8 cellular contexts compared by ENCODE assay signal in genomic region chr21:46228345-46229051, GRCh38. TPM values are rescaled to one million over a fixed set of nuclear protein-coding genes. Genes with fewer than 3 reads are reported as not detected.
DNase-seq lines count a peak whose midpoint lies in the region; ATAC-seq, FAIRE-seq and TF ChIP-seq lines count a peak whose summit lies in the region.

Gene LSS (minus strand): TSS chr21:46228774. CDS start chr21:46228745, 29 bp downstream.

- peak; percentile 99 for DNase-seq in D341Med (ENCODE audit: low spot score)
- peak; percentile 97 for DNase-seq in IMR-90
- DNase-seq in OCI-LY7 (ENCODE audit: low spot score) = peak; percentile 98
- DNase-seq in activated T-cell treated with anti-CD3 and anti-CD28 coated beads for 1 hour (ENCODE audit: low read depth) = peak; percentile 98
- peak; percentile 96 for DNase-seq in endothelial cell of umbilical vein (ENCODE audit: low read depth, low spot score)
- peak; percentile 95 for DNase-seq in midbrain (lab: John Stamatoyannopoulos, UW)
- peak; percentile 97 to 98 for DNase-seq in stimulated activated CD8-positive, alpha-beta memory T cell treated with anti-CD3 and anti-CD28 coated beads, Interleukin-15, amount 100 ng/mL, for 48 hours (ENCODE audit: low read depth in 2 of 2)

- H3K9me1 ChIP-seq in IMR-90 (ENCODE audit: insufficient read depth, low read length) = peaks cover 13% of the 10 kb centered on the region
- H3K9me1 ChIP-seq in endothelial cell of umbilical vein (replicated peaks; ENCODE audit: control insufficient read depth, extremely low read depth, insufficient read depth, low read length) = no peaks in the 10 kb centered on the region

- peaks cover 13% of the 10 kb centered on the region for H3K4me1 ChIP-seq in IMR-90 (ENCODE audit: control insufficient read depth, insufficient read depth, low read length)
- peaks cover 29% of the 10 kb centered on the region for H3K4me1 ChIP-seq in OCI-LY7 (ENCODE audit: insufficient read depth, low read length, poor library complexity, severe bottlenecking)
- peaks cover 22% of the 10 kb centered on the region for H3K4me1 ChIP-seq in endothelial cell of umbilical vein (ENCODE audit: control insufficient read depth, extremely low read depth, insufficient read depth, low read length)

- H4K91ac ChIP-seq in IMR-90 (ENCODE audit: insufficient read depth, low read depth, low read length) = peak within 1 kb of the TSS; percentile 31; the same call in 1 of the 2 replicates

- H4K20me1 ChIP-seq in IMR-90 (ENCODE audit: insufficient read depth, low read length) (peaks cover 19% of the 10 kb centered on the region; the same call in 1 of the 2 replicates), OCI-LY7 (ENCODE audit: insufficient read depth, low read length) (0 out of 2 replicates have a peak, but pooled peaks cover 11% of the 10 kb centered on the region), endothelial cell of umbilical vein (replicated peaks; ENCODE audit: control insufficient read depth, extremely low read depth, insufficient read depth, low read length) (no peaks in the 10 kb centered on the region)

- dilution Hi-C loops in IMR-90 (cut with HindIII; ENCODE audit: low sequenced_read_pairs, unreplicated experiment) (no loop called here), endothelial cell of umbilical vein (cut with MboI; ENCODE audit: extremely low pct_ligation_motif_present, low sequenced_read_pairs) (no loop called here)

- H3K4me3 ChIP-seq in IMR-90 (ENCODE audit: insufficient read depth, low read depth, low read length) = peak within 1 kb of the TSS; percentile 98
- H3K4me3 ChIP-seq in OCI-LY7 (ENCODE audit: low read depth, low read length, poor library complexity, severe bottlenecking) = peak within 1 kb of the TSS; percentile 99
- H3K4me3 ChIP-seq in endothelial cell of umbilical vein (replicated peaks in 1 of 3; ENCODE audit: insufficient read depth in 1 of 3, low read depth in 1 of 3, low read length in 3 of 3) = peak within 1 kb of the TSS; percentile 73 to 90 (median 81)

- no peaks in the 10 kb centered on the region for H3K9me3 ChIP-seq in IMR-90 (ENCODE audit: control insufficient read depth, insufficient read depth, low read length)
- no peaks in the 10 kb centered on the region for H3K9me3 ChIP-seq in OCI-LY7 (ENCODE audit: low read length)
- no peaks in the 10 kb centered on the region for H3K9me3 ChIP-seq in endothelial cell of umbilical vein (replicated peaks; ENCODE audit: control insufficient read depth, insufficient read depth, low read length)

- intact Hi-C loops in IMR-90 (cut with micrococcal nuclease) (loop anchor here (1.0 kb wide), 1 partner anchor 85 kb away; no protein-coding TSS in a partner anchor), OCI-LY7 (cut with micrococcal nuclease; ENCODE audit: unreplicated experiment) (loop anchor here (1.0 to 5.0 kb wide), 3 partner anchors 59 to 230 kb away; partner anchors contain the start of genes C21orf58, DIP2A, MCM3AP and YBEY), endothelial cell of umbilical vein (cut with micrococcal nuclease) (loop anchor here (2.0 to 5.0 kb wide), 4 partner anchors 56 to 256 kb away; partner anchors contain the start of genes MCM3AP and PCNT)

- H3K79me2 ChIP-seq in OCI-LY7 (ENCODE audit: insufficient read depth, low read depth, low read length) (peaks cover 35% of the 10 kb centered on the region; the same call in 1 of the 2 replicates), endothelial cell of umbilical vein (ENCODE audit: control insufficient read depth, insufficient read depth, low read length) (peaks cover 36% of the 10 kb centered on the region)

- peak within 1 kb of the TSS; percentile 95 for H2AFZ ChIP-seq in IMR-90 (replicated peaks; ENCODE audit: low read length, poor library complexity)
- peak within 1 kb of the TSS; percentile 67; the same call in 1 of the 2 replicates for H2AFZ ChIP-seq in OCI-LY7 (ENCODE audit: low read length)
- peak within 1 kb of the TSS; percentile 84 for H2AFZ ChIP-seq in endothelial cell of umbilical vein (ENCODE audit: low read depth, low read length)

- H3K79me1 ChIP-seq in IMR-90 (ENCODE audit: low read depth in 1 of 2, low read length in 2 of 2) = peaks cover 9 to 50% of the 10 kb centered on the region in 2 experiments; a peak in 3 of 4 replicates

- H4K5ac ChIP-seq in IMR-90 (ENCODE audit: low read depth, low read length) = peak within 1 kb of the TSS; percentile 51; the same call in 1 of the 2 replicates

- peak; percentile 95 for FAIRE-seq in endothelial cell of umbilical vein (lab: Jason Lieb, UNC)

- peak within 1 kb of the TSS; percentile 89 for H3K4ac ChIP-seq in IMR-90 (ENCODE audit: low read depth, low read length)

- CTCF ChIA-PET in IMR-90 (lab: Yijun Ruan, JAX) = interaction anchor here (0.5 to 1.1 kb wide), 2 partner anchors 25 to 582 kb away, joined by 3 to 4 read pairs; no protein-coding TSS in a partner anchor
- CTCF ChIA-PET in OCI-LY7 (lab: Charles Lee; ENCODE audit: unreplicated experiment) = no interaction called here
- CTCF ChIA-PET in endothelial cell of umbilical vein (lab: Charles Lee) = interaction anchor here (1.5 to 2.2 kb wide), 2 partner anchors 75 to 85 kb away, joined by 5 to 12 read pairs; no protein-coding TSS in a partner anchor

- peak within 1 kb of the TSS; percentile 71 for H3K14ac ChIP-seq in IMR-90 (replicated peaks; ENCODE audit: low read depth, low read length)

- no peak for TF ChIP-seq RAD21 in IMR-90 (IDR thresholded peaks at IDR 0.05; ENCODE audit: low read length)

- 0% methylated on average over 25 of the region's 77 CpGs; no CpG with 5 or more reads in 1 of the 2 experiments for WGBS in IMR-90 (ENCODE audit: extremely low coverage in 2 of 2, insufficient read length in 1 of 2), 2 experiments

- H3K56ac ChIP-seq in IMR-90 (ENCODE audit: extremely low read depth, insufficient read depth, low read length) = no peak within 1 kb of the TSS; the same call in 1 of the 2 replicates

- peak within 1 kb of the TSS; percentile 97 for H3K4me2 ChIP-seq in IMR-90 (ENCODE audit: low read depth, low read length)
- H3K4me2 ChIP-seq in OCI-LY7 (ENCODE audit: low read length) = peak within 1 kb of the TSS; percentile 98
- peak within 1 kb of the TSS; percentile 78 for H3K4me2 ChIP-seq in endothelial cell of umbilical vein (ENCODE audit: insufficient read depth, low read length)

- no peak for TF ChIP-seq CTCF in IMR-90 (conservative IDR thresholded peaks at IDR 0.05; ENCODE audit: low read depth, low read length)
- TF ChIP-seq CTCF in OCI-LY7 (conservative IDR thresholded peaks at IDR 0.05; ENCODE audit: low read length) = no peak
- TF ChIP-seq CTCF in endothelial cell of umbilical vein (IDR thresholded peaks at IDR 0.05; ENCODE audit: extremely low read depth in 1 of 2, insufficient read depth in 1 of 2, low read depth in 1 of 2, low read length in 2 of 2) = no peak

- H3K36me3 ChIP-seq in IMR-90 (ENCODE audit: control insufficient read depth, insufficient read depth, low read length) = peaks cover 11% of the 10 kb centered on the region
- H3K36me3 ChIP-seq in OCI-LY7 (ENCODE audit: insufficient read depth, low read length) = peaks cover 34% of the 10 kb centered on the region
- peaks cover 0 to 3% of the 10 kb centered on the region in 2 experiments for H3K36me3 ChIP-seq in endothelial cell of umbilical vein (ENCODE audit: control insufficient read depth in 2 of 2, extremely low read depth in 1 of 2, insufficient read depth in 2 of 2, low read length in 2 of 2)

- H3K23ac ChIP-seq in IMR-90 (ENCODE audit: low read depth, low read length) = peak within 1 kb of the TSS; percentile 67

- H2AK5ac ChIP-seq in IMR-90 (ENCODE audit: low read depth, low read length) = peak within 1 kb of the TSS; percentile 70; the same call in 1 of the 2 replicates

- no peaks in the 10 kb centered on the region for H3K27me3 ChIP-seq in IMR-90 (ENCODE audit: control insufficient read depth, insufficient read depth, low read length)
- no peaks in the 10 kb centered on the region for H3K27me3 ChIP-seq in endothelial cell of umbilical vein (ENCODE audit: control insufficient read depth in 2 of 2, insufficient read depth in 2 of 2, low read length in 2 of 2)

- POLR2A ChIA-PET in IMR-90 (lab: Charles Lee; ENCODE audit: unreplicated experiment) = no interaction called here
- POLR2A ChIA-PET in OCI-LY7 (lab: Charles Lee) = interaction anchor here (1.3 kb wide), 1 partner anchor 97 kb away, joined by 3 read pairs; no protein-coding TSS in a partner anchor
- POLR2A ChIA-PET in endothelial cell of umbilical vein (lab: Charles Lee) = no interaction called here

- peak within 1 kb of the TSS; percentile 51 for H2BK5ac ChIP-seq in IMR-90 (ENCODE audit: low read depth, low read length, poor library complexity, severe bottlenecking)

- no peak within 1 kb of the TSS for H2BK15ac ChIP-seq in IMR-90 (ENCODE audit: low read depth, low read length)

- no peaks in the 10 kb centered on the region for H3K9me2 ChIP-seq in OCI-LY7 (ENCODE audit: insufficient read depth, low read length)

- H2AK9ac ChIP-seq in IMR-90 (replicated peaks; ENCODE audit: low read depth, low read length, poor library complexity) = peak within 1 kb of the TSS; percentile 93

- H3K9ac ChIP-seq in IMR-90 (ENCODE audit: low read depth, low read length) (peak within 1 kb of the TSS; percentile 87), endothelial cell of umbilical vein (replicated peaks; ENCODE audit: extremely low read depth, insufficient read depth, low read length) (peak within 1 kb of the TSS; percentile 49)

- in situ Hi-C loops in IMR-90 (cut with MboI; ENCODE audit: low sequenced_read_pairs) = no loop called here

- peak within 1 kb of the TSS; percentile 80 for H3K27ac ChIP-seq in IMR-90 (ENCODE audit: insufficient read depth, low read length)
- H3K27ac ChIP-seq in OCI-LY7 (ENCODE audit: low read depth, low read length, poor library complexity, severe bottlenecking) = peak within 1 kb of the TSS; percentile 53
- peak within 1 kb of the TSS; percentile 1 for H3K27ac ChIP-seq in endothelial cell of umbilical vein (ENCODE audit: insufficient read depth, low read depth, low read length)

- ATAC-seq in GM21528 (IDR thresholded peaks at IDR 0.05; ENCODE audit: low FRiP score, unreplicated experiment) (peak; percentile 71), IMR-90 (ENCODE audit: low read depth) (peak; percentile 96)

- BruUV-seq in IMR-90 (replicated peaks; lab: Mats Ljungman, UMichigan) (no TSS peak), OCI-LY7 (replicated peaks; lab: Mats Ljungman, UMichigan) (no TSS peak), endothelial cell of umbilical vein (replicated peaks; lab: Mats Ljungman, UMichigan) (no TSS peak)

- H2BK20ac ChIP-seq in IMR-90 (ENCODE audit: low read depth, low read length) = no peak within 1 kb of the TSS

- H4K8ac ChIP-seq in IMR-90 (ENCODE audit: low read depth in 2 of 2, low read length in 2 of 2) = peak within 1 kb of the TSS; percentile 79 to 81; a peak in 2 of 4 replicates

- H3K18ac ChIP-seq in IMR-90 (ENCODE audit: low read depth, low read length) = peak within 1 kb of the TSS; percentile 61

- peak; percentile 68 for TF ChIP-seq POLR2A in IMR-90 (IDR thresholded peaks at IDR 0.05; ENCODE audit: low read depth, low read length)
- TF ChIP-seq POLR2A in endothelial cell of umbilical vein (IDR thresholded peaks at IDR 0.05; ENCODE audit: low read depth, low read length) = no peak

- H2BK120ac ChIP-seq in IMR-90 (ENCODE audit: low read depth, low read length) = 0 out of 2 replicates have a peak within 1 kb of the TSS, but pooled peaks have one; percentile 8

RNA-seq across cellular contexts. Expression of gene LSS, which starts in this region (rescaled TPM):
- total RNA-seq in IMR-90 (2012; rRNA removed) (35.3 and 43.4 TPM in 2 replicates), OCI-LY7 (2022) (97.5 and 137 TPM in 2 replicates), endothelial cell of umbilical vein (141 TPM in 2 replicates)
- polyA plus RNA-seq in IMR-90 (2012; rRNA removed) (58.1 and 62.8 TPM in 2 replicates), endothelial cell of umbilical vein (120 and 132 TPM in 2 replicates)
- 44.1 and 60.0 TPM in 2 replicates for polyA plus RNA-seq in IMR-90 (2012; cell fraction: cytosol; rRNA removed)
- 141 and 276 TPM in 2 replicates for polyA plus RNA-seq in IMR-90 (2012; cell fraction: nucleus; rRNA removed; ENCODE audit: low replicate concordance)
- total RNA-seq in OCI-LY7 (2014; rRNA removed; shearing (Covaris generic)) = 33.9 and 45.4 TPM in 2 replicates
- polyA plus RNA-seq in endothelial cell of umbilical vein (2011; cell fraction: cytosol; rRNA removed) = 61.0 and 68.1 TPM in 2 replicates
- polyA plus RNA-seq in endothelial cell of umbilical vein (2011; cell fraction: nucleus; rRNA removed) = 219 and 279 TPM in 2 replicates
- polyA plus RNA-seq in endothelial cell of umbilical vein (2012) = 46.0 and 49.7 TPM in 2 replicates
- polyA minus RNA-seq in endothelial cell of umbilical vein = 126 and 151 TPM in 2 replicates
- polyA minus RNA-seq in endothelial cell of umbilical vein (2011; cell fraction: cytosol; rRNA and poly(A)+ RNA removed) = 14.0 TPM
- polyA minus RNA-seq in endothelial cell of umbilical vein (2011; cell fraction: nucleus; rRNA and poly(A)+ RNA removed) = 70.4 and 87.6 TPM in 2 replicates

Comparison
In these comparisons a context has a peak if more than half of its experiments do, and no peak if none do; other contexts are left out.
1. Peak in every context shown above with its lines: DNase-seq, ATAC-seq, H3K4me3 ChIP-seq and H3K27ac ChIP-seq.
2. H3K27ac ChIP-seq: peak in every context shown above with its lines; median percentile 80 in IMR-90; 53 in OCI-LY7; 1 in endothelial cell of umbilical vein.